In genomic region chr2:238841542-238842181, GRCh38 we compare ENCODE assay signal across 1 cellular context.
TF ChIP-seq lines count a peak whose summit lies in the region.

No MANE protein-coding gene starts in this region.

TF ChIP-seq in GM23338, 12 proteins besides CTCF, POLR2A, EP300 and RAD21:
- TF ChIP-seq ZNF462 (CRISPR knock-in tag; IDR thresholded peaks at IDR 0.05) (no peak), EZH2 (IDR thresholded peaks at IDR 0.05; ENCODE audit: low read depth, unreplicated experiment) (no peak), POLR2AphosphoS5 (IDR thresholded peaks at IDR 0.05; ENCODE audit: low read depth) (no peak), REST (IDR thresholded peaks at IDR 0.05; ENCODE audit: unreplicated experiment) (no peak)
